ENCODE assay signal across 31 cellular contexts in the genomic region with DNA sequence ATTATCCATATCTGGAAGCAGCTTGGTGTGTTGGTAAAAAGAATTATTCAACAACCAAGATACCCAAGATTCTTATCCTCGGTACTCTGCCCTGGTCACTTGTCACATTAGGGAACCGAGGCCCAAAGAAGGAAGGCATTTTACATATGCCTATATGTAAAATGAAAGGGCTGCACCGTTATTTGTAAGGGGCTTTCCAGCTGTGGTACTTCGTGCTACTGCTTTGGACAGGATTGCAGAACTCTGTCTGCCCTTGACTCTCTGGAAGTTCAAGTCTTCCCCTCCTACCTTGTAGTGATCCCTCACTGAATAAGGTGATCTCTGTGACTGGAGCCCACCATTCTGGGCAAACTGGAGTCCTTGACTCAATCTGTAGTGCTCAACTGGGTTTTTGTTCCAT.
"Had no signal": no experiment of that assay in that cellular context is flagged by ENCODE, and none has a peak within 500 bp of the region (broad histone marks: within the 10 kb centered on the region; RNA-seq: fewer than 3 reads in every experiment).

No MANE protein-coding gene starts in this region.

- H3K9me3 Mint-ChIP-seq: activated naive CD4-positive, alpha-beta T cell treated with anti-CD3 and anti-CD28 coated beads, Interleukin-2, amount 10 ng/mL, durations not matched to agents 7 days and 5 days; effector memory CD8-positive, alpha-beta T cell; mesothelial cell of epicardium; naive thymus-derived CD4-positive, alpha-beta T cell; stimulated activated effector memory CD8-positive, alpha-beta T cell treated with anti-CD3 and anti-CD28 coated beads, Interleukin-12 subunit alpha, Interleukin-12 subunit beta, amount 100 ng/mL, for 72 hours; T-helper 2 cell treated with Interferon-gamma antibody and Interleukin-4, amounts not matched to agents 5 μg/mL and 100 μg/mL, for 36 hours had no signal

- H3K4me3 ChIP-seq: coronary artery, dorsolateral prefrontal cortex, gastrocnemius medialis, hepatocyte, ovary, prostate gland, sigmoid colon, suprapubic skin, tibial artery had no signal

- H3K4me1 Mint-ChIP-seq: activated naive CD4-positive, alpha-beta T cell treated with anti-CD3 and anti-CD28 coated beads, Interleukin-2, amount 10 ng/mL, durations not matched to agents 7 days and 5 days; activated naive CD8-positive, alpha-beta T cell treated with anti-CD3 and anti-CD28 coated beads, Interleukin-2, amount 10 ng/mL, durations not matched to agents 7 days and 5 days; stimulated activated effector memory CD8-positive, alpha-beta T cell treated with anti-CD3 and anti-CD28 coated beads, Interleukin-12 subunit alpha, Interleukin-12 subunit beta, amount 100 ng/mL, for 72 hours had no signal

- H3K9me3 ChIP-seq: gastrocnemius medialis, ovary, prostate gland, sigmoid colon, suprapubic skin, tibial artery had no signal

- H3K27ac ChIP-seq: brain microvascular endothelial cell, coronary artery, dorsolateral prefrontal cortex, gastrocnemius medialis, hepatocyte, ovary, prostate gland, sigmoid colon, suprapubic skin, tibial artery had no signal

- DNase-seq: activated CD4-positive, alpha-beta T cell treated with anti-CD3 and anti-CD28 coated beads for 4 hours; activated CD4-positive, alpha-beta T cell treated with anti-CD3 and anti-CD28 coated beads, Interleukin-2, amount 50 U/mL, for 4 hours; activated CD8-positive, alpha-beta memory T cell treated with anti-CD3 and anti-CD28 coated beads, Interleukin-2, amount 50 U/mL, for 4 hours; activated gamma-delta T cell; activated naive CD4-positive, alpha-beta T cell treated with anti-CD3 and anti-CD28 coated beads, Interleukin-2, amount 10 ng/mL, durations not matched to agents 7 days and 5 days; activated naive CD8-positive, alpha-beta T cell treated with anti-CD3 and anti-CD28 coated beads, Interleukin-2, amount 10 ng/mL, durations not matched to agents 7 days and 5 days; activated T-cell treated with anti-CD3 and anti-CD28 coated beads, Interleukin-2, amount 50 U/mL, for 1 hour; brain microvascular endothelial cell; dorsolateral prefrontal cortex; effector memory CD8-positive, alpha-beta T cell; erythroblast; gastrocnemius medialis; left colon; mammary epithelial cell; naive thymus-derived CD4-positive, alpha-beta T cell; ovary; retina; sigmoid colon; small intestine; stimulated activated CD4-positive, alpha-beta T cell treated with anti-CD3 and anti-CD28 coated beads, Interleukin-4, amount 100 ng/mL, for 24 hours; T-helper 1 cell; tibial artery had no signal

- H3K27me3 ChIP-seq: brain microvascular endothelial cell, gastrocnemius medialis, hepatocyte, ovary, sigmoid colon had no signal

- ATAC-seq: effector memory CD8-positive, alpha-beta T cell; gastrocnemius medialis; left colon; naive thymus-derived CD4-positive, alpha-beta T cell had no signal

- H3K27ac Mint-ChIP-seq: activated naive CD4-positive, alpha-beta T cell treated with anti-CD3 and anti-CD28 coated beads, Interleukin-2, amount 10 ng/mL, durations not matched to agents 7 days and 5 days; activated naive CD8-positive, alpha-beta T cell treated with anti-CD3 and anti-CD28 coated beads, Interleukin-2, amount 10 ng/mL, durations not matched to agents 7 days and 5 days; effector memory CD8-positive, alpha-beta T cell; mesothelial cell of epicardium; naive thymus-derived CD4-positive, alpha-beta T cell; stimulated activated effector memory CD8-positive, alpha-beta T cell treated with anti-CD3 and anti-CD28 coated beads, Interleukin-12 subunit alpha, Interleukin-12 subunit beta, amount 100 ng/mL, for 72 hours; T-helper 2 cell treated with Interferon-gamma antibody and Interleukin-4, amounts not matched to agents 5 μg/mL and 100 μg/mL, for 36 hours had no signal

- FAIRE-seq: astrocyte, keratinocyte, small intestine had no signal

- H3K4me3 Mint-ChIP-seq: activated naive CD4-positive, alpha-beta T cell treated with anti-CD3 and anti-CD28 coated beads, Interleukin-2, amount 10 ng/mL, durations not matched to agents 7 days and 5 days; activated naive CD8-positive, alpha-beta T cell treated with anti-CD3 and anti-CD28 coated beads, Interleukin-2, amount 10 ng/mL, durations not matched to agents 7 days and 5 days; effector memory CD8-positive, alpha-beta T cell; mesothelial cell of epicardium; naive thymus-derived CD4-positive, alpha-beta T cell; stimulated activated effector memory CD8-positive, alpha-beta T cell treated with anti-CD3 and anti-CD28 coated beads, Interleukin-12 subunit alpha, Interleukin-12 subunit beta, amount 100 ng/mL, for 72 hours; T-helper 2 cell treated with Interferon-gamma antibody and Interleukin-4, amounts not matched to agents 5 μg/mL and 100 μg/mL, for 36 hours had no signal

- H3K36me3 ChIP-seq: brain microvascular endothelial cell, gastrocnemius medialis, ovary, prostate gland, sigmoid colon, suprapubic skin, tibial artery had no signal

- H3K36me3 Mint-ChIP-seq: activated naive CD4-positive, alpha-beta T cell treated with anti-CD3 and anti-CD28 coated beads, Interleukin-2, amount 10 ng/mL, durations not matched to agents 7 days and 5 days; activated naive CD8-positive, alpha-beta T cell treated with anti-CD3 and anti-CD28 coated beads, Interleukin-2, amount 10 ng/mL, durations not matched to agents 7 days and 5 days; mesothelial cell of epicardium; naive thymus-derived CD4-positive, alpha-beta T cell; stimulated activated effector memory CD8-positive, alpha-beta T cell treated with anti-CD3 and anti-CD28 coated beads, Interleukin-12 subunit alpha, Interleukin-12 subunit beta, amount 100 ng/mL, for 72 hours had no signal

- H3K4me1 ChIP-seq: gastrocnemius medialis, prostate gland, sigmoid colon, suprapubic skin, tibial artery had no signal
